In genomic region chr5:168481330-168481788, GRCh38 we compare ENCODE assay signal across 12 cellular contexts. TPM values are rescaled to one million over a fixed set of nuclear protein-coding genes. Genes with fewer than 3 reads are reported as not detected.
DNase-seq lines count a peak whose midpoint lies in the region; ATAC-seq, FAIRE-seq and TF ChIP-seq lines count a peak whose summit lies in the region.
"Had no signal": no experiment of that assay in that cellular context is flagged by ENCODE, and none has a peak within 500 bp of the region (broad histone marks: within the 10 kb centered on the region; RNA-seq: fewer than 3 reads in every experiment).

No MANE protein-coding gene starts in this region.

- no peak for FAIRE-seq in pancreas (lab: Jason Lieb, UNC)

- peak overlapping the region; percentile 32 for H3K27ac Mint-ChIP-seq in T-helper 17 cell
- H3K27ac Mint-ChIP-seq: nephron had no signal

- H3K36me3 ChIP-seq in pancreas, result no peaks in the 10 kb centered on the region

- intact Hi-C loops in pancreas (cut with DNase I) (no loop called here), left cardiac atrium (cut with DNase I) (loop anchor here in 1 of 2 donors (10.0 kb wide), 1 partner anchor 217 kb away; no protein-coding TSS in a partner anchor), posterior cingulate gyrus (cut with DNase I) (no loop called here)

- no peak overlapping the region for H3K4me3 ChIP-seq in pancreas

- 26 to 37% methylated on average over 4 of the region's 4 CpGs for WGBS in pancreas, 2 donors

- H3K27me3 ChIP-seq in pancreas, result no peaks in the 10 kb centered on the region

- peaks cover 11% of the 10 kb centered on the region for H3K27me3 Mint-ChIP-seq in T-helper 17 cell

- TF ChIP-seq CTCF in pancreas (IDR thresholded peaks at IDR 0.05), result no peak

- no peak overlapping the region for H3K27ac ChIP-seq in pancreas

- DNase-seq in T-helper 17 cell (no peak), pancreas (no peak), left cardiac atrium (no peak), posterior cingulate gyrus (no peak), NCI-H748 (lab: John Stamatoyannopoulos, UW; ENCODE audit: unreplicated experiment) (no peak)
- DNase-seq: aorta, MV-4-11, T-cell had no signal

- peaks cover 3% of the 10 kb centered on the region for H3K36me3 Mint-ChIP-seq in T-helper 17 cell (ENCODE audit: low read depth)
- H3K36me3 Mint-ChIP-seq: T-cell had no signal

- ATAC-seq in GM18499 (IDR thresholded peaks at IDR 0.05; ENCODE audit: insufficient read depth, unreplicated experiment), result peak; percentile 97
- ATAC-seq in GM19372 (IDR thresholded peaks at IDR 0.05; ENCODE audit: low read depth, unreplicated experiment), result peak; percentile 68
- ATAC-seq in HG02981 (IDR thresholded peaks at IDR 0.05; ENCODE audit: unreplicated experiment), result peak; percentile 97
- peak; percentile 48 for ATAC-seq in T-helper 17 cell
- ATAC-seq in pancreas, result no peak
- ATAC-seq in left cardiac atrium, result no peak
- ATAC-seq: T-cell had no signal

- H3K9me3 ChIP-seq in T-helper 17 cell (ENCODE audit: control insufficient read depth, low read length, poor library complexity, severe bottlenecking) (no peaks in the 10 kb centered on the region), pancreas (no peaks in the 10 kb centered on the region)

- H3K4me3 Mint-ChIP-seq in T-helper 17 cell, result peak overlapping the region; percentile 73
- H3K4me3 Mint-ChIP-seq: nephron had no signal

- H3K4me1 Mint-ChIP-seq in T-helper 17 cell, result peaks cover 28% of the 10 kb centered on the region

- no peaks in the 10 kb centered on the region for H3K4me1 ChIP-seq in pancreas

RNA-seq across cellular contexts. Expression of gene RARS1, which starts 4.9 kb away (rescaled TPM):
- total RNA-seq in T-helper 17 cell (10 to 100 TPM; 49.8 to 57.0 TPM), pancreas (10 to 100 TPM; 38.6 to 48.8 (median 41.5) TPM), left cardiac atrium (10 to 100 TPM; 48.8 to 53.0 TPM)
- 10 to 100 TPM; 18.4 to 34.7 TPM for polyA plus RNA-seq in pancreas

RNA-seq across cellular contexts. Expression of gene FBLL1, which starts 47.7 kb away (rescaled TPM):
- total RNA-seq in T-helper 17 cell, result not detected
- total RNA-seq in pancreas, result 1 to 10 TPM in 1 of 6 donors, under 1 TPM in 4, not detected in 1; 0.31 to 1.5 (median 0.82) TPM
- polyA plus RNA-seq in pancreas, result 1 to 10 TPM; 1.3 to 5.4 TPM
- total RNA-seq in left cardiac atrium, result under 1 TPM; 0.21 TPM

Comparison
In these comparisons a context has a peak if more than half of its experiments do, and no peak if none do; other contexts are left out.
1. ATAC-seq: peak in GM18499 (single experiment), GM19372 (single experiment), HG02981 (single experiment) and T-helper 17 cell (single experiment); none in pancreas (0 of 4) and left cardiac atrium (0 of 2).